11 cellular contexts compared by ENCODE assay signal in genomic region chr9:132042324-132042723, GRCh38. TPM values are rescaled to one million over a fixed set of nuclear protein-coding genes. Genes with fewer than 3 reads are reported as not detected.
DNase-seq lines count a peak whose midpoint lies in the region; ATAC-seq and TF ChIP-seq lines count a peak whose summit lies in the region.
"Had no signal": no experiment of that assay in that cellular context is flagged by ENCODE, and none has a peak within 500 bp of the region (broad histone marks: within the 10 kb centered on the region; RNA-seq: fewer than 3 reads in every experiment).

No MANE protein-coding gene starts in this region.

- no peak for TF ChIP-seq CTCF in BJ (IDR thresholded peaks at IDR 0.05; ENCODE audit: insufficient read depth, low read depth, low read length)
- TF ChIP-seq CTCF in astrocyte of the cerebellum (IDR thresholded peaks at IDR 0.05; ENCODE audit: low read depth, low read length, missing control alignments) = no peak
- TF ChIP-seq CTCF in kidney epithelial cell (IDR thresholded peaks at IDR 0.05; ENCODE audit: insufficient read depth, low read length, poor library complexity, severe bottlenecking) = no peak

- H3K9me3 ChIP-seq in MG63 = no peaks in the 10 kb centered on the region
- H3K9me3 ChIP-seq: tibial artery had no signal

- CTCF ChIA-PET in BJ (lab: Yijun Ruan, JAX) = no interaction called here

- H3K27me3 ChIP-seq in BJ (ENCODE audit: control insufficient read depth, insufficient read depth, low read length) (no peaks in the 10 kb centered on the region), MG63 (no peaks in the 10 kb centered on the region), kidney epithelial cell (ENCODE audit: control insufficient read depth, insufficient read depth, low read length) (no peaks in the 10 kb centered on the region)
- H3K27me3 ChIP-seq: tibial artery had no signal

- POLR2A ChIA-PET in BJ (lab: Charles Lee) = no interaction called here

- H3K36me3 ChIP-seq in BJ (ENCODE audit: control insufficient read depth, insufficient read depth, low read length) = no peaks in the 10 kb centered on the region
- H3K36me3 ChIP-seq in MG63 = no peaks in the 10 kb centered on the region
- H3K36me3 ChIP-seq in kidney epithelial cell (ENCODE audit: control insufficient read depth, insufficient read depth, low read length) = no peaks in the 10 kb centered on the region
- H3K36me3 ChIP-seq: tibial artery had no signal

- peak; percentile 93 for DNase-seq in BJ (ENCODE audit: low read depth)
- DNase-seq in MG63 = peak; percentile 80
- DNase-seq in astrocyte of the cerebellum (ENCODE audit: low read depth) = peak; percentile 83
- DNase-seq in kidney epithelial cell (ENCODE audit: low read depth) = peak; percentile 86
- no peak for DNase-seq in activated CD8-positive, alpha-beta memory T cell treated with anti-CD3 and anti-CD28 coated beads, Interleukin-2, amount 50 U/mL, for 4 hours
- DNase-seq in NCI-H1694 (lab: John Stamatoyannopoulos, UW) = no peak
- DNase-seq in activated T-cell treated with anti-CD3 and anti-CD28 coated beads, Interleukin-2, amount 50 U/mL, for 1 hour = no peak
- DNase-seq: tibial artery had no signal

- in situ Hi-C loops in astrocyte of the cerebellum (cut with HindIII; ENCODE audit: low sequenced_read_pairs) = no loop called here

- H3K4me3 ChIP-seq in BJ (ENCODE audit: low read depth, low read length) = no peak overlapping the region
- no peak overlapping the region for H3K4me3 ChIP-seq in MG63
- no peak overlapping the region for H3K4me3 ChIP-seq in astrocyte of the cerebellum (ENCODE audit: low read depth, low read length)
- H3K4me3 ChIP-seq in kidney epithelial cell (ENCODE audit: low read depth, low read length) = no peak overlapping the region
- H3K4me3 ChIP-seq: tibial artery had no signal

- no peak for ATAC-seq in GM18870 (IDR thresholded peaks at IDR 0.05; ENCODE audit: unreplicated experiment)
- ATAC-seq: activated CD4-positive, CD25-positive, alpha-beta regulatory T cell treated with anti-CD3 and anti-CD28 coated beads, Interleukin-2, amount 50 U/mL, for 24 hours; activated naive CD4-positive, alpha-beta T cell treated with anti-CD3 and anti-CD28 coated beads, Interleukin-2, amount 50 U/mL, for 72 hours had no signal

RNA-seq across cellular contexts. Expression of gene MED27, which starts 37.3 kb away (rescaled TPM):
- polyA plus RNA-seq in BJ (2011; rRNA removed) = 34.3 and 36.9 TPM in 2 replicates
- polyA minus RNA-seq in BJ (2011; rRNA and poly(A)+ RNA removed) = 20.0 and 29.5 TPM in 2 replicates
- total RNA-seq in MG63 (2014; rRNA removed; shearing (Covaris generic); ENCODE audit: low replicate concordance) = 22.0 and 38.9 TPM in 2 replicates
- 27.7 and 34.5 TPM in 2 replicates for total RNA-seq in kidney epithelial cell

Comparison
In these comparisons a context has a peak if more than half of its experiments do, and no peak if none do; other contexts are left out.
1. DNase-seq: peak in BJ (single experiment), MG63 (single experiment), astrocyte of the cerebellum (single experiment) and kidney epithelial cell (single experiment); none in activated CD8-positive, alpha-beta memory T cell treated with anti-CD3 and anti-CD28 coated beads, Interleukin-2, amount 50 U/mL, for 4 hours (single experiment), NCI-H1694 (single experiment) and activated T-cell treated with anti-CD3 and anti-CD28 coated beads, Interleukin-2, amount 50 U/mL, for 1 hour (single experiment).